ENCODE assay signal across 8 cellular contexts in the genomic region with DNA sequence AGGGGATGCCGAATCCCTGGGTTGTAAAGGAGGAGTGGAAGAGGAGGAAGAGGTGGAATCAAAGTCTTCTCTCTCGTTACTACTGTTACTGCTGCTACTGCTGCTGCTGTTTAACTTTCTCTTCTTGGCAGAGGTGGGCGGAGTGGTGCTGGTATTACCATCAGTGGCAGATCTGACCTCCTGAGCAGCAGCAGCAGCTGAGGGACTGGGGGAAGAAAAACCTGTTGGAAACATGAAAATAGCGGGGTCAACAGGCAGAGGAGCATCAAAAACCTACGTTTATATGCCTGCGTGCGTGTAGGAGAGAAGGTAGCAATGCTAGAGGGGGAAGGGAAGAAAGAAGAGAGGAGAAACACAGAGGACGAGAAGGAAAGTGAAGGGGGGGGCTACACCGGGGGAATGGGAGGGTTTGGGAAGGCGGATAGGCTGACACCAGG. TPM values are rescaled to one million over a fixed set of nuclear protein-coding genes. Genes with fewer than 3 reads are reported as not detected.
DNase-seq lines count a peak whose midpoint lies in the region; ATAC-seq and TF ChIP-seq lines count a peak whose summit lies in the region.

No MANE protein-coding gene starts in this region.

- TF ChIP-seq CTCF in right atrium auricular region (IDR thresholded peaks at IDR 0.05), result no peak

- intact Hi-C loops in sciatic nerve (cut with DNase I), result no loop called here

- peaks cover 0 to 7% of the 10 kb centered on the region in 2 donors for H3K4me1 ChIP-seq in right atrium auricular region

- POLR2A ChIA-PET in activated naive CD8-positive, alpha-beta T cell treated with anti-CD3 and anti-CD28 coated beads, Interleukin-2, amount 10 ng/mL, durations not matched to agents 7 days and 5 days (lab: Charles Lee), result interaction anchor here (0.5 to 3.5 kb wide), 11 partner anchors 9 to 1092 kb away, joined by 3 to 65 read pairs (median 4); a partner anchor contains a TSS

- DNase-seq in RKO (ENCODE audit: low spot score) (peak; percentile 48), right atrium auricular region (ENCODE audit: low spot score) (no peak), sciatic nerve (ENCODE audit: low spot score) (peak; percentile 60), NCI-H2081 treated with DMSO at 0.1 percent for 48 hours (lab: John Stamatoyannopoulos, UW) (no peak), NCI-H774 (lab: John Stamatoyannopoulos, UW) (no peak)
- DNase-seq in activated naive CD8-positive, alpha-beta T cell treated with anti-CD3 and anti-CD28 coated beads, Interleukin-2, amount 10 ng/mL, durations not matched to agents 7 days and 5 days, result peak; percentile 43

- H3K36me3 ChIP-seq in right atrium auricular region, result no peaks in the 10 kb centered on the region

- H3K4me1 Mint-ChIP-seq in activated naive CD8-positive, alpha-beta T cell treated with anti-CD3 and anti-CD28 coated beads, Interleukin-2, amount 10 ng/mL, durations not matched to agents 7 days and 5 days, result peaks cover 15% of the 10 kb centered on the region

- H3K36me3 Mint-ChIP-seq in activated naive CD8-positive, alpha-beta T cell treated with anti-CD3 and anti-CD28 coated beads, Interleukin-2, amount 10 ng/mL, durations not matched to agents 7 days and 5 days, result peaks cover 9% of the 10 kb centered on the region

- ATAC-seq in GM18858 (IDR thresholded peaks at IDR 0.05; ENCODE audit: unreplicated experiment) (peak; percentile 30), HG02870 (IDR thresholded peaks at IDR 0.05; ENCODE audit: unreplicated experiment) (peak; percentile 33), sciatic nerve (peak; percentile 73)
- peak; percentile 53 for ATAC-seq in activated naive CD8-positive, alpha-beta T cell treated with anti-CD3 and anti-CD28 coated beads, Interleukin-2, amount 10 ng/mL, durations not matched to agents 7 days and 5 days (ENCODE audit: low read depth)

- H3K27me3 ChIP-seq in right atrium auricular region, result no peaks in the 10 kb centered on the region

- H3K27me3 Mint-ChIP-seq in activated naive CD8-positive, alpha-beta T cell treated with anti-CD3 and anti-CD28 coated beads, Interleukin-2, amount 10 ng/mL, durations not matched to agents 7 days and 5 days, result no peaks in the 10 kb centered on the region

- no peaks in the 10 kb centered on the region for H3K9me3 Mint-ChIP-seq in activated naive CD8-positive, alpha-beta T cell treated with anti-CD3 and anti-CD28 coated beads, Interleukin-2, amount 10 ng/mL, durations not matched to agents 7 days and 5 days

- H3K9me3 ChIP-seq in right atrium auricular region, result no peaks in the 10 kb centered on the region

- H3K27ac ChIP-seq in right atrium auricular region, result peak overlapping the region; percentile 96 to 98

- peak overlapping the region; percentile 99 for H3K27ac Mint-ChIP-seq in activated naive CD8-positive, alpha-beta T cell treated with anti-CD3 and anti-CD28 coated beads, Interleukin-2, amount 10 ng/mL, durations not matched to agents 7 days and 5 days

- peak overlapping the region; percentile 100 for H3K4me3 Mint-ChIP-seq in activated naive CD8-positive, alpha-beta T cell treated with anti-CD3 and anti-CD28 coated beads, Interleukin-2, amount 10 ng/mL, durations not matched to agents 7 days and 5 days

- peak overlapping the region; percentile 58 to 63 for H3K4me3 ChIP-seq in right atrium auricular region

RNA-seq across cellular contexts. Expression of a gene that starts 0.3 kb away (rescaled TPM):
- 10 to 100 TPM; 40.7 to 41.3 TPM for total RNA-seq in activated naive CD8-positive, alpha-beta T cell treated with anti-CD3 and anti-CD28 coated beads, Interleukin-2, amount 10 ng/mL, durations not matched to agents 7 days and 5 days
- 10 to 100 TPM; 19.1 to 19.6 TPM for total RNA-seq in right atrium auricular region
- total RNA-seq in sciatic nerve, result 38.2 TPM

RNA-seq across cellular contexts. Expression of a gene that starts 43.5 kb away (rescaled TPM):
- total RNA-seq in activated naive CD8-positive, alpha-beta T cell treated with anti-CD3 and anti-CD28 coated beads, Interleukin-2, amount 10 ng/mL, durations not matched to agents 7 days and 5 days, result 10 to 100 TPM; 40.5 to 42.1 TPM
- total RNA-seq in right atrium auricular region, result 10 to 100 TPM; 17.2 to 25.3 TPM
- 28.7 TPM for total RNA-seq in sciatic nerve

Comparison
In these comparisons a context has a peak if more than half of its experiments do, and no peak if none do; other contexts are left out.
1. DNase-seq: peak in RKO (single experiment), activated naive CD8-positive, alpha-beta T cell treated with anti-CD3 and anti-CD28 coated beads, Interleukin-2, amount 10 ng/mL, durations not matched to agents 7 days and 5 days (single experiment) and sciatic nerve (single experiment); none in right atrium auricular region (single experiment), NCI-H2081 treated with DMSO at 0.1 percent for 48 hours (single experiment) and NCI-H774 (single experiment).
2. Peak in every context shown above with its lines, with median percentiles within 50 percentile points of each other: ATAC-seq.